ENCODE assay signal across 8 cellular contexts in genomic region chr15:52527898-52528464, GRCh38. TPM values are rescaled to one million over a fixed set of nuclear protein-coding genes. Genes with fewer than 3 reads are reported as not detected.
DNase-seq lines count a peak whose midpoint lies in the region; ATAC-seq and TF ChIP-seq lines count a peak whose summit lies in the region.

No MANE protein-coding gene starts in this region.

- no peak for TF ChIP-seq POLR2A in thyroid gland (IDR thresholded peaks at IDR 0.05)

- H3K4me1 Mint-ChIP-seq in activated T-helper 17 cell treated with anti-CD3 and anti-CD28 coated beads, Interleukin-2, amount 50 U/mL, for 72 hours, result peaks cover 33% of the 10 kb centered on the region
- H3K4me1 Mint-ChIP-seq in neural crest cell, result peaks cover 28% of the 10 kb centered on the region

- WGBS in thyroid gland, 2 donors, result 9 to 10% methylated on average over 24 of the region's 24 CpGs

- no peaks in the 10 kb centered on the region for H3K27me3 ChIP-seq in thyroid gland

- intact Hi-C loops in thyroid gland (cut with DNase I), result loop anchor here (5.0 kb wide), 1 partner anchor 39 kb away; the partner anchor contains the start of gene ARPP19

- no peaks in the 10 kb centered on the region for H3K9me3 ChIP-seq in thyroid gland

- peak; percentile 8 for ATAC-seq in GM21576 (IDR thresholded peaks at IDR 0.05; ENCODE audit: unreplicated experiment)
- peak; percentile 27 for ATAC-seq in activated T-helper 17 cell treated with anti-CD3 and anti-CD28 coated beads, Interleukin-2, amount 50 U/mL, for 72 hours (replicated peaks)

- H3K4me1 ChIP-seq in thyroid gland, result peaks cover 8 to 10% of the 10 kb centered on the region in 2 donors

- no peaks in the 10 kb centered on the region for H3K36me3 Mint-ChIP-seq in activated T-helper 17 cell treated with anti-CD3 and anti-CD28 coated beads, Interleukin-2, amount 50 U/mL, for 72 hours (ENCODE audit: low read depth)
- no peaks in the 10 kb centered on the region for H3K36me3 Mint-ChIP-seq in neural crest cell (ENCODE audit: low read depth)

- H3K9me3 Mint-ChIP-seq in activated T-helper 17 cell treated with anti-CD3 and anti-CD28 coated beads, Interleukin-2, amount 50 U/mL, for 72 hours, result no peaks in the 10 kb centered on the region
- no peaks in the 10 kb centered on the region for H3K9me3 Mint-ChIP-seq in neural crest cell

- H3K36me3 ChIP-seq in thyroid gland, result no peaks in the 10 kb centered on the region

- H3K4me3 Mint-ChIP-seq in activated T-helper 17 cell treated with anti-CD3 and anti-CD28 coated beads, Interleukin-2, amount 50 U/mL, for 72 hours, result peak overlapping the region; percentile 96
- peak overlapping the region; percentile 99 for H3K4me3 Mint-ChIP-seq in neural crest cell

- H3K4me3 ChIP-seq in fibroblast of the aortic adventitia (ENCODE audit: low read depth, low read length), result peak overlapping the region; percentile 77
- peak overlapping the region; percentile 57 to 85 (median 83) for H3K4me3 ChIP-seq in thyroid gland (replicated peaks in 1 of 3)

- peak overlapping the region; percentile 56 for H3K27ac ChIP-seq in C4-2B
- H3K27ac ChIP-seq in thyroid gland, result peak overlapping the region in 2 of 3 donors; percentile 64 to 78

- no peaks in the 10 kb centered on the region for H3K27me3 Mint-ChIP-seq in activated T-helper 17 cell treated with anti-CD3 and anti-CD28 coated beads, Interleukin-2, amount 50 U/mL, for 72 hours
- H3K27me3 Mint-ChIP-seq in neural crest cell (ENCODE audit: low read depth), result peaks cover 45% of the 10 kb centered on the region

- TF ChIP-seq CTCF in C4-2B (conservative IDR thresholded peaks at IDR 0.05), result no peak
- no peak for TF ChIP-seq CTCF in fibroblast of the aortic adventitia (IDR thresholded peaks at IDR 0.05; ENCODE audit: insufficient read depth, low read length)
- TF ChIP-seq CTCF in neural crest cell (conservative IDR thresholded peaks at IDR 0.05), result no peak
- no peak for TF ChIP-seq CTCF in thyroid gland (IDR thresholded peaks at IDR 0.05)

- peak overlapping the region; percentile 94 for H3K27ac Mint-ChIP-seq in activated T-helper 17 cell treated with anti-CD3 and anti-CD28 coated beads, Interleukin-2, amount 50 U/mL, for 72 hours
- peak overlapping the region; percentile 69 for H3K27ac Mint-ChIP-seq in neural crest cell (ENCODE audit: unreplicated experiment)

- DNase-seq in NCI-H526 treated with DMSO at 0.1 percent for 48 hours (lab: John Stamatoyannopoulos, UW) (peak; percentile 58), fibroblast of the aortic adventitia (ENCODE audit: low read depth) (peak; percentile 31), neural crest cell (ENCODE audit: low read depth, low spot score) (no peak), thyroid gland (peak; percentile 25 to 32), OCI-M2 (lab: John Stamatoyannopoulos, UW; ENCODE audit: unreplicated experiment) (no peak)

RNA-seq across cellular contexts. Expression of gene MYO5A, which starts 0.7 kb away (rescaled TPM):
- 10 to 100 TPM; 33.1 to 59.3 TPM for total RNA-seq in activated T-helper 17 cell treated with anti-CD3 and anti-CD28 coated beads, Interleukin-2, amount 50 U/mL, for 72 hours
- total RNA-seq in fibroblast of the aortic adventitia (ENCODE audit: low replicate concordance) (18.9 and 80.3 TPM in 2 replicates), neural crest cell (27.1 and 29.1 TPM in 2 replicates), thyroid gland (10 to 100 TPM; 23.3 to 44.1 (median 34.7) TPM)

RNA-seq across cellular contexts. Expression of gene ARPP19, which starts 40.8 kb away (rescaled TPM):
- 100 to 1,000 TPM; 154 to 222 TPM for total RNA-seq in activated T-helper 17 cell treated with anti-CD3 and anti-CD28 coated beads, Interleukin-2, amount 50 U/mL, for 72 hours
- total RNA-seq in fibroblast of the aortic adventitia (ENCODE audit: low replicate concordance) (91.5 and 168 TPM in 2 replicates), neural crest cell (208 and 213 TPM in 2 replicates), thyroid gland (100 to 1,000 TPM; 148 to 221 (median 202) TPM)

Comparison
In these comparisons a context has a peak if more than half of its experiments do, and no peak if none do; other contexts are left out.
1. DNase-seq: peak in NCI-H526 treated with DMSO at 0.1 percent for 48 hours (single experiment), fibroblast of the aortic adventitia (single experiment) and thyroid gland (2 of 2); none in neural crest cell (single experiment) and OCI-M2 (single experiment).